ENCODE assay signal across 8 cellular contexts in the genomic region with DNA sequence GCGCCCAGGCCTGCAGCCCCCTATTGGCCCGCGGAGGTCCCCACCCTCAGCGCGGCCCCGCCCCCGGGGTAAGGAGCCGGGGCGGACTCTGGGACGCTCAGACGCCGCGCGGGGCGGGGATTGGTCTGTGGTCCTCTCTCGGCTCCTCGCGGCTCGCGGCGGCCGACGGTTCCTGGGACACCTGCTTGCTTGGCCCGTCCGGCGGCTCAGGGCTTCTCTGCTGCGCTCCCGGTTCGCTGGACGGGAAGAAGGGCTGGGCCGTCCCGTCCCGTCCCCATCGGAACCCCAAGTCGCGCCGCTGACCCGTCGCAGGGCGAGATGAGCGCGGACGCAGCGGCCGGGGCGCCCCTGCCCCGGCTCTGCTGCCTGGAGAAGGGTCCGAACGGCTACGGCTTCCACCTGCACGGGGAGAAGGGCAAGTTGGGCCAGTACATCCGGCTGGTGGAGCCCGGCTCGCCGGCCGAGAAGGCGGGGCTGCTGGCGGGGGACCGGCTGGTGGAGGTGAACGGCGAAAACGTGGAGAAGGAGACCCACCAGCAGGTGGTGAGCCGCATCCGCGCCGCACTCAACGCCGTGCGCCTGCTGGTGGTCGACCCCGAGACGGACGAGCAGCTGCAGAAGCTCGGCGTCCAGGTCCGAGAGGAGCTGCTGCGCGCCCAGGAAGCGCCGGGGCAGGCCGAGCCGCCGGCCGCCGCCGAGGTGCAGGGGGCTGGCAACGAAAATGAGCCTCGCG. TPM values are rescaled to one million over a fixed set of nuclear protein-coding genes. Genes with fewer than 3 reads are reported as not detected.
A peak's percentile ranks its signal among the peaks of the same experiment; 100 is the strongest.
DNase-seq lines count a peak whose midpoint lies in the region; ATAC-seq and TF ChIP-seq lines count a peak whose summit lies in the region.

A gene (plus strand): TSS at position 100 of the 733 bp plus-strand sequence. CDS start 219 bp downstream, at position 319.

- peak; percentile 98 for DNase-seq in DMS53 (lab: John Stamatoyannopoulos, UW)
- peak; percentile 82 for DNase-seq in IMR-90
- peak; percentile 97 for DNase-seq in RPMI8226
- peak; percentile 92 for DNase-seq in activated effector memory CD4-positive, alpha-beta T cell treated with Interleukin-2 at 50 U/mL for 16 hours
- peak; percentile 56 to 93 for DNase-seq in foreskin fibroblast

- peak within 1 kb of the TSS; percentile 56; the same call in 1 of the 2 replicates for H3K9ac ChIP-seq in IMR-90 (ENCODE audit: low read depth, low read length)
- peak within 1 kb of the TSS in 4 of 5 donors; percentile 73 to 87 (median 82) for H3K9ac ChIP-seq in subcutaneous abdominal adipose tissue (ENCODE audit: low read length in 5 of 5)

- in situ Hi-C loops in IMR-90 (cut with MboI; ENCODE audit: low sequenced_read_pairs), result loop anchor here (10.0 kb wide), 1 partner anchor 206 kb away; no protein-coding TSS in a partner anchor

- no peak within 1 kb of the TSS for H3K56ac ChIP-seq in IMR-90 (ENCODE audit: extremely low read depth, insufficient read depth, low read length)

- no peak for TF ChIP-seq RAD21 in IMR-90 (IDR thresholded peaks at IDR 0.05; ENCODE audit: low read length)

- TF ChIP-seq POLR2A in IMR-90 (IDR thresholded peaks at IDR 0.05; ENCODE audit: low read depth, low read length), result peak; percentile 91

- no peak within 1 kb of the TSS; the same call in 1 of the 2 replicates for H2AK5ac ChIP-seq in IMR-90 (ENCODE audit: low read depth, low read length)

- H3K23ac ChIP-seq in IMR-90 (ENCODE audit: low read depth, low read length), result no peak within 1 kb of the TSS

- H3K4ac ChIP-seq in IMR-90 (ENCODE audit: low read depth, low read length), result peak within 1 kb of the TSS; percentile 19

- H3K27ac ChIP-seq in IMR-90 (ENCODE audit: insufficient read depth, low read length) (no peak within 1 kb of the TSS; the same call in 1 of the 2 replicates), subcutaneous abdominal adipose tissue (ENCODE audit: low read depth, low read length) (peak within 1 kb of the TSS; percentile 37)

- BruUV-seq in IMR-90 (replicated peaks; lab: Mats Ljungman, UMichigan), result TSS peak; percentile 76

- intact Hi-C loops in IMR-90 (cut with micrococcal nuclease), result loop anchor here (2.0 to 5.0 kb wide), 2 partner anchors 18 to 94 kb away; no protein-coding TSS in a partner anchor

- H3K36me3 ChIP-seq in IMR-90 (ENCODE audit: control insufficient read depth, insufficient read depth, low read length) (no peaks in the 10 kb centered on the region), neuron (ENCODE audit: insufficient read depth, low read length) (no peaks in the 10 kb centered on the region), subcutaneous abdominal adipose tissue (ENCODE audit: control insufficient read depth in 5 of 5, insufficient read depth in 5 of 5, low read length in 5 of 5) (no peaks in the 10 kb centered on the region)

- peaks cover 3% of the 10 kb centered on the region for H3K9me1 ChIP-seq in IMR-90 (ENCODE audit: insufficient read depth, low read length)

- H4K8ac ChIP-seq in IMR-90 (ENCODE audit: low read depth in 2 of 2, low read length in 2 of 2), result peak within 1 kb of the TSS; percentile 57 to 58; a peak in 2 of 4 replicates

- H4K20me1 ChIP-seq in IMR-90 (ENCODE audit: insufficient read depth, low read length), result peaks cover 4% of the 10 kb centered on the region; the same call in 1 of the 2 replicates

- H3K9me3 ChIP-seq in IMR-90 (ENCODE audit: control insufficient read depth, insufficient read depth, low read length) (no peaks in the 10 kb centered on the region), neuron (ENCODE audit: low read length) (no peaks in the 10 kb centered on the region), subcutaneous abdominal adipose tissue (ENCODE audit: control insufficient read depth in 5 of 5, low read length in 5 of 5) (no peaks in the 10 kb centered on the region)

- H3K4me1 ChIP-seq in IMR-90 (ENCODE audit: control insufficient read depth, insufficient read depth, low read length) (peaks cover 8% of the 10 kb centered on the region; the same call in 1 of the 2 replicates), neuron (ENCODE audit: insufficient read depth, low read length) (peaks cover 25% of the 10 kb centered on the region), subcutaneous abdominal adipose tissue (ENCODE audit: control insufficient read depth in 5 of 5, insufficient read depth in 5 of 5, low read length in 5 of 5) (peaks cover 6 to 73% (median 61%) of the 10 kb centered on the region in 5 donors)

- no peak within 1 kb of the TSS for H4K5ac ChIP-seq in IMR-90 (ENCODE audit: low read depth, low read length)

- no peak within 1 kb of the TSS for H2BK5ac ChIP-seq in IMR-90 (ENCODE audit: low read depth, low read length, poor library complexity, severe bottlenecking)

- dilution Hi-C loops in IMR-90 (cut with HindIII; ENCODE audit: low sequenced_read_pairs, unreplicated experiment), result no loop called here

- 0% methylated on average over 65 of the region's 89 CpGs; no CpG with 5 or more reads in 1 of the 2 experiments for WGBS in IMR-90 (ENCODE audit: extremely low coverage in 2 of 2, insufficient read length in 1 of 2), 2 experiments

- TF ChIP-seq CTCF in IMR-90 (conservative IDR thresholded peaks at IDR 0.05; ENCODE audit: low read depth, low read length) (0 out of 2 replicates have a peak, but pooled peaks have one; percentile 8), foreskin fibroblast (IDR thresholded peaks at IDR 0.05; ENCODE audit: low read depth, low read length) (no peak)

- H2AFZ ChIP-seq in IMR-90 (replicated peaks; ENCODE audit: low read length, poor library complexity), result peak within 1 kb of the TSS; percentile 97
- H2AFZ ChIP-seq in neuron (ENCODE audit: low read depth, low read length), result peak within 1 kb of the TSS; percentile 56

- peak within 1 kb of the TSS; percentile 83 for H3K4me2 ChIP-seq in IMR-90 (ENCODE audit: low read depth, low read length)

- peak within 1 kb of the TSS; percentile 78 for H2AK9ac ChIP-seq in IMR-90 (replicated peaks; ENCODE audit: low read depth, low read length, poor library complexity)

- no peak within 1 kb of the TSS for H2BK15ac ChIP-seq in IMR-90 (ENCODE audit: low read depth, low read length)

- H2BK20ac ChIP-seq in IMR-90 (ENCODE audit: low read depth, low read length), result no peak within 1 kb of the TSS

- CTCF ChIA-PET in IMR-90 (lab: Yijun Ruan, JAX), result no interaction called here

- H3K14ac ChIP-seq in IMR-90 (replicated peaks; ENCODE audit: low read depth, low read length), result no peak within 1 kb of the TSS; the same call in 1 of the 2 replicates

- no peak within 1 kb of the TSS for H3K18ac ChIP-seq in IMR-90 (ENCODE audit: low read depth, low read length)

- H4K91ac ChIP-seq in IMR-90 (ENCODE audit: insufficient read depth, low read depth, low read length), result no peak within 1 kb of the TSS; the same call in 1 of the 2 replicates

- ATAC-seq in GM21515 (IDR thresholded peaks at IDR 0.05; ENCODE audit: unreplicated experiment) (peak; percentile 82), IMR-90 (ENCODE audit: low read depth) (peak; percentile 99)

- POLR2A ChIA-PET in IMR-90 (lab: Charles Lee; ENCODE audit: unreplicated experiment), result no interaction called here

- H3K27me3 ChIP-seq in IMR-90 (ENCODE audit: control insufficient read depth, insufficient read depth, low read length), result no peaks in the 10 kb centered on the region
- no peaks in the 10 kb centered on the region for H3K27me3 ChIP-seq in neuron (ENCODE audit: insufficient read depth, low read length)
- no peaks in the 10 kb centered on the region for H3K27me3 ChIP-seq in subcutaneous abdominal adipose tissue (ENCODE audit: control insufficient read depth in 5 of 5, insufficient read depth in 4 of 5, low read length in 5 of 5)

- H3K4me3 ChIP-seq in IMR-90 (ENCODE audit: insufficient read depth, low read depth, low read length), result peak within 1 kb of the TSS; percentile 87
- peak within 1 kb of the TSS; percentile 72 to 79 for H3K4me3 ChIP-seq in foreskin fibroblast (ENCODE audit: low read depth in 1 of 2, low read length in 2 of 2)
- peak within 1 kb of the TSS; percentile 67 for H3K4me3 ChIP-seq in neuron (ENCODE audit: low read length)
- peak within 1 kb of the TSS in 4 of 5 donors; percentile 74 to 90 (median 80) for H3K4me3 ChIP-seq in subcutaneous abdominal adipose tissue (ENCODE audit: low read depth in 1 of 5, low read length in 5 of 5)

- H3K79me1 ChIP-seq in IMR-90 (ENCODE audit: low read depth in 1 of 2, low read length in 2 of 2), result peaks cover 6 to 22% of the 10 kb centered on the region in 2 experiments

- no peak within 1 kb of the TSS for H2BK120ac ChIP-seq in IMR-90 (ENCODE audit: low read depth, low read length)

TF ChIP-seq in IMR-90, 13 proteins besides CTCF, POLR2A, EP300 and RAD21:
- TF ChIP-seq MAZ (IDR thresholded peaks at IDR 0.05; ENCODE audit: borderline replicate concordance, low read depth, low read length), result peak; percentile 84; the same call in 1 of the 2 replicates
- TF ChIP-seq SMC3 (IDR thresholded peaks at IDR 0.05; ENCODE audit: low read depth, low read length), result no peak
- TF ChIP-seq NFE2L2 (IDR thresholded peaks at IDR 0.05; ENCODE audit: low read depth, low read length), result no peak
- TF ChIP-seq FOS (IDR thresholded peaks at IDR 0.05; ENCODE audit: low read depth, low read length), result no peak
- TF ChIP-seq MXI1 (IDR thresholded peaks at IDR 0.05; ENCODE audit: borderline replicate concordance, low read depth, low read length), result no peak

RNA-seq across cellular contexts. Expression of the gene that starts here (rescaled TPM):
- 3.3 and 3.8 TPM in 2 replicates for total RNA-seq in IMR-90 (2012; rRNA removed)
- 11.8 and 14.5 TPM in 2 replicates for polyA plus RNA-seq in IMR-90 (2012; rRNA removed)
- 12.1 and 16.9 TPM in 2 replicates for polyA plus RNA-seq in IMR-90 (2012; cell fraction: cytosol; rRNA removed)
- polyA plus RNA-seq in IMR-90 (2012; cell fraction: nucleus; rRNA removed; ENCODE audit: low replicate concordance), result 8.0 and 9.1 TPM in 2 replicates
